Comparison of ENCODE assay signal across 16 cellular contexts in the genomic region with DNA sequence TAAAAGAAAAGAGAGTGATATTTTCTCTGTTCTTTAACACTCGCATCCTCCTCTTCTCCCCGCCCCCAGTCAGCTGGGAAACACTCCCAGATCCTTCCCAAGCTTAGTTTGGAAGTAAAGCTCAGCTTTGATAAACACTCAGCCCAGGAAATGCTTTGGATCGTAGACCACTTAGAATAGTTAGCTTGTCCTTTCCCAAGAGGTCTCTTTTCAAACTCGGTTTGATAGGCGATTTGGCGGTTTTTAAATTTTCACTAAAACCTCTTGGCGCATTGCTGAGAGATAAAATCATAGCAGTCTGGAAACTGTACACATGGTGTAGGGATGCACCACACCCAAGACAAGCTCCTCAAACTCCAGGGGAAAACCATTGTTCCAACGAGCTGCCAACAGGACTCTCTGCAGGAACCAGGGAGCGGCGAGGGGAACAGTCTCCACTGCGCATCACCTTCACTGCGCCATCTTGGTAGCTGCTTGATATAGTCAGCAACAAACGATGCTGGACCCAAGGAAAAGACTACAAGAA. TPM values are rescaled to one million over a fixed set of nuclear protein-coding genes. Genes with fewer than 3 reads are reported as not detected.
DNase-seq lines count a peak whose midpoint lies in the region; ATAC-seq and TF ChIP-seq lines count a peak whose summit lies in the region.
"Had no signal": no experiment of that assay in that cellular context is flagged by ENCODE, and none has a peak within 500 bp of the region (broad histone marks: within the 10 kb centered on the region; RNA-seq: fewer than 3 reads in every experiment).

No MANE protein-coding gene starts in this region.

- no peak for ATAC-seq in lower lobe of right lung
- ATAC-seq in GM19328 (IDR thresholded peaks at IDR 0.05; ENCODE audit: unreplicated experiment) = no peak
- no peak for ATAC-seq in HG02885 (IDR thresholded peaks at IDR 0.05; ENCODE audit: poor library complexity, unreplicated experiment)
- ATAC-seq: activated T-helper 17 cell treated with anti-CD3 and anti-CD28 coated beads, Interleukin-2, amount 50 U/mL, for 72 hours; body of pancreas; CD8-positive, alpha-beta T cell had no signal

- no peaks in the 10 kb centered on the region for H3K27me3 Mint-ChIP-seq in HFFc6 (ENCODE audit: insufficient read depth)
- H3K27me3 Mint-ChIP-seq: activated T-helper 17 cell treated with anti-CD3 and anti-CD28 coated beads, Interleukin-2, amount 50 U/mL, for 72 hours; progenitor cell of endocrine pancreas had no signal

- H3K27ac ChIP-seq in duodenal mucosa (ENCODE audit: low read depth, low read length) = peak overlapping the region; percentile 57
- peak overlapping the region; percentile 31 for H3K27ac ChIP-seq in lower lobe of right lung
- peak overlapping the region; percentile 21 for H3K27ac ChIP-seq in suprapubic skin
- H3K27ac ChIP-seq: body of pancreas had no signal

- H3K9ac ChIP-seq in duodenal mucosa (ENCODE audit: low read depth in 1 of 2, low read length in 2 of 2) = no peak overlapping the region

- no peaks in the 10 kb centered on the region for H3K27me3 ChIP-seq in duodenal mucosa (ENCODE audit: control insufficient read depth in 1 of 2, insufficient read depth in 2 of 2, low read length in 2 of 2)
- H3K27me3 ChIP-seq in lower lobe of right lung (ENCODE audit: low read depth) = no peaks in the 10 kb centered on the region
- H3K27me3 ChIP-seq in suprapubic skin = no peaks in the 10 kb centered on the region
- H3K27me3 ChIP-seq: body of pancreas had no signal

- H3K36me3 Mint-ChIP-seq in HFFc6 (ENCODE audit: low read depth) = peaks cover 28% of the 10 kb centered on the region

- H3K36me3 ChIP-seq in duodenal mucosa (ENCODE audit: control insufficient read depth in 1 of 2, insufficient read depth in 2 of 2, low read length in 2 of 2) = no peaks in the 10 kb centered on the region
- no peaks in the 10 kb centered on the region for H3K36me3 ChIP-seq in lower lobe of right lung
- no peaks in the 10 kb centered on the region for H3K36me3 ChIP-seq in suprapubic skin

- DNase-seq in HFFc6 = no peak
- DNase-seq in lower lobe of right lung = no peak
- no peak for DNase-seq in suprapubic skin (ENCODE audit: low spot score in 2 of 2)
- DNase-seq in effector CD4-positive, alpha-beta T cell = no peak
- DNase-seq in effector CD8-positive, alpha-beta T cell (lab: John Stamatoyannopoulos, UW) = no peak
- DNase-seq: activated CD4-positive, alpha-beta T cell treated with anti-CD3 and anti-CD28 coated beads for 4 hours; body of pancreas; CD8-positive, alpha-beta T cell; NCI-H1436 treated with DMSO at 0.1 percent for 48 hours; NCI-H524 treated with DMSO at 0.1 percent for 48 hours; T-helper 2 cell had no signal

- peak overlapping the region; percentile 58 for H3K27ac Mint-ChIP-seq in HFFc6
- H3K27ac Mint-ChIP-seq: activated T-helper 17 cell treated with anti-CD3 and anti-CD28 coated beads, Interleukin-2, amount 50 U/mL, for 72 hours; CD8-positive, alpha-beta T cell; progenitor cell of endocrine pancreas had no signal

- TF ChIP-seq CTCF in HFFc6 (IDR thresholded peaks at IDR 0.05) = no peak
- TF ChIP-seq CTCF in lower lobe of right lung (IDR thresholded peaks at IDR 0.05) = no peak
- TF ChIP-seq CTCF in suprapubic skin (IDR thresholded peaks at IDR 0.05) = no peak

- no peak for TF ChIP-seq POLR2A in suprapubic skin (IDR thresholded peaks at IDR 0.05)

- peaks cover 75% of the 10 kb centered on the region for H3K4me1 Mint-ChIP-seq in HFFc6 (ENCODE audit: low read depth)

- H3K4me1 ChIP-seq in duodenal mucosa (ENCODE audit: control insufficient read depth in 1 of 2, insufficient read depth in 2 of 2, low read length in 2 of 2) = peaks cover 22 to 26% of the 10 kb centered on the region in 2 donors
- peaks cover 79% of the 10 kb centered on the region for H3K4me1 ChIP-seq in lower lobe of right lung
- peaks cover 69% of the 10 kb centered on the region for H3K4me1 ChIP-seq in suprapubic skin

- H3K4me3 Mint-ChIP-seq in HFFc6 = no peak overlapping the region
- H3K4me3 Mint-ChIP-seq: activated T-helper 17 cell treated with anti-CD3 and anti-CD28 coated beads, Interleukin-2, amount 50 U/mL, for 72 hours; CD8-positive, alpha-beta T cell had no signal

- WGBS in suprapubic skin = 49% methylated on average over 13 of the region's 13 CpGs

- no peak overlapping the region for H3K4me3 ChIP-seq in duodenal mucosa (ENCODE audit: low read depth in 1 of 2, low read length in 2 of 2)
- no peak overlapping the region for H3K4me3 ChIP-seq in lower lobe of right lung
- H3K4me3 ChIP-seq in suprapubic skin = no peak overlapping the region
- H3K4me3 ChIP-seq: body of pancreas had no signal

- H3K9me3 Mint-ChIP-seq in HFFc6 = no peaks in the 10 kb centered on the region; the same call in 1 of the 2 replicates
- H3K9me3 Mint-ChIP-seq: activated T-helper 17 cell treated with anti-CD3 and anti-CD28 coated beads, Interleukin-2, amount 50 U/mL, for 72 hours had no signal

- H3K9me3 ChIP-seq in duodenal mucosa (ENCODE audit: control insufficient read depth in 1 of 2, low read length in 2 of 2) (no peaks in the 10 kb centered on the region), lower lobe of right lung (no peaks in the 10 kb centered on the region), suprapubic skin (no peaks in the 10 kb centered on the region)
- H3K9me3 ChIP-seq: body of pancreas had no signal

- TF ChIP-seq EP300 in suprapubic skin (IDR thresholded peaks at IDR 0.05) = no peak

- intact Hi-C loops in lower lobe of right lung (cut with DNase I) = no loop called here

RNA-seq across cellular contexts. Expression of a gene that starts 22.3 kb away (rescaled TPM):
- total RNA-seq in HFFc6 (2021; fragmentation: NEBNext Ultra II Directional; extraction: Animal tissue kit (Norgen Biotek cat#: 25700)) = 10 to 100 TPM; 17.8 to 23.4 (median 21.3) TPM
- total RNA-seq in lower lobe of right lung = 32.0 TPM
- total RNA-seq in suprapubic skin = 10 to 100 TPM; 26.9 to 74.9 (median 30.2) TPM
